In genomic region chr1:230381049-230381467, GRCh38 we compare ENCODE assay signal across 21 cellular contexts. TPM values are rescaled to one million over a fixed set of nuclear protein-coding genes. Genes with fewer than 3 reads are reported as not detected.
DNase-seq lines count a peak whose midpoint lies in the region; ATAC-seq, FAIRE-seq and TF ChIP-seq lines count a peak whose summit lies in the region.
"Had no signal": no experiment of that assay in that cellular context is flagged by ENCODE, and none has a peak within 500 bp of the region (broad histone marks: within the 10 kb centered on the region; RNA-seq: fewer than 3 reads in every experiment).

No MANE protein-coding gene starts in this region.

- H3K27me3 Mint-ChIP-seq in Calu3 (ENCODE audit: unreplicated experiment) (no peaks in the 10 kb centered on the region), immature natural killer cell (ENCODE audit: low read depth in 3 of 3) (peaks cover 0 to 4% (median 3%) of the 10 kb centered on the region in 3 donors)
- H3K27me3 Mint-ChIP-seq: type B pancreatic cell had no signal

- H3K4me1 Mint-ChIP-seq in Calu3 (ENCODE audit: low read depth, unreplicated experiment) (peaks cover 39% of the 10 kb centered on the region), immature natural killer cell (no peaks in the 10 kb centered on the region)

- ATAC-seq in pancreas = peak; percentile 80 to 86 (median 82)

- H3K9me3 ChIP-seq in pancreas = no peaks in the 10 kb centered on the region

- WGBS in pancreas, 2 donors = 27 to 37% methylated on average over 5 of the region's 5 CpGs

- DNase-seq in Calu3 = peak; percentile 13
- peak; percentile 84 for DNase-seq in NCI-H1694 treated with DMSO at 0.1 percent for 48 hours (lab: John Stamatoyannopoulos, UW)
- peak in 5 of 10 donors; percentile 58 to 70 (median 63) for DNase-seq in dorsolateral prefrontal cortex
- peak in 4 of 6 donors; percentile 47 to 76 (median 70) for DNase-seq in pancreas
- no peak for DNase-seq in immature natural killer cell
- no peak for DNase-seq in DMS53 treated with DMSO at 0.1 percent for 48 hours (lab: John Stamatoyannopoulos, UW; ENCODE audit: unreplicated experiment)
- DNase-seq in SW480 (ENCODE audit: low spot score) = no peak
- DNase-seq in activated CD4-positive, alpha-beta T cell treated with anti-CD3 and anti-CD28 coated beads for 48 hours = no peak
- DNase-seq: activated CD4-positive, alpha-beta T cell treated with anti-CD3 and anti-CD28 coated beads for 1 hour; activated effector memory CD4-positive, alpha-beta T cell treated with Interleukin-2 at 50 U/mL for 16 hours; COR-L47; effector CD8-positive, alpha-beta T cell; GDM1; left ventricle myocardium superior; NCI-H187 treated with DMSO at 0.1 percent for 48 hours; right cardiac atrium; stimulated activated naive CD4-positive, alpha-beta T cell had no signal

- TF ChIP-seq CTCF in Calu3 (IDR thresholded peaks at IDR 0.05; ENCODE audit: unreplicated experiment) (no peak), dorsolateral prefrontal cortex (IDR thresholded peaks at IDR 0.05 in 54 of 56, conservative IDR thresholded peaks at IDR 0.05 in 2 of 56; ENCODE audit: low read depth in 1 of 56, partially characterized antibody in 56 of 56) (no peak), pancreas (IDR thresholded peaks at IDR 0.05) (no peak)

- H3K36me3 Mint-ChIP-seq in Calu3 (ENCODE audit: insufficient read depth, unreplicated experiment) = peaks cover 19% of the 10 kb centered on the region
- H3K36me3 Mint-ChIP-seq in immature natural killer cell = peaks cover 0 to 8% (median 0%) of the 10 kb centered on the region in 3 donors

- H3K27ac Mint-ChIP-seq in Calu3 (ENCODE audit: unreplicated experiment) (peak overlapping the region; percentile 91), immature natural killer cell (no peak overlapping the region)

- FAIRE-seq in pancreas (lab: Jason Lieb, UNC) = no peak
- FAIRE-seq: HTR-8/SVneo had no signal

- CTCF ChIA-PET in Calu3 (lab: Charles Lee) = no interaction called here

- H3K27me3 ChIP-seq in dorsolateral prefrontal cortex (no peaks in the 10 kb centered on the region), pancreas (no peaks in the 10 kb centered on the region)
- H3K27me3 ChIP-seq: adrenal gland had no signal

- intact Hi-C loops in Calu3 (cut with micrococcal nuclease; ENCODE audit: unreplicated experiment) = no loop called here
- intact Hi-C loops in dorsolateral prefrontal cortex (cut with DNase I) = no loop called here
- intact Hi-C loops in pancreas (cut with DNase I) = no loop called here

- H3K4me3 ChIP-seq in dorsolateral prefrontal cortex (no peak overlapping the region), pancreas (peak overlapping the region in 1 of 4 donors; percentile 10)
- H3K4me3 ChIP-seq: adrenal gland, esophagus muscularis mucosa had no signal

- H3K27ac ChIP-seq in dorsolateral prefrontal cortex = peak overlapping the region in 48 of 59 donors; percentile 4 to 78 (median 54)
- H3K27ac ChIP-seq in pancreas = peak overlapping the region in 3 of 4 donors; percentile 68 to 79 (median 73)
- H3K27ac ChIP-seq: adrenal gland, esophagus muscularis mucosa had no signal

- H3K9me3 Mint-ChIP-seq in Calu3 (ENCODE audit: low read depth, unreplicated experiment) (peaks cover 7% of the 10 kb centered on the region), immature natural killer cell (peaks cover 0 to 10% (median 10%) of the 10 kb centered on the region in 6 donors)

- no peaks in the 10 kb centered on the region for H3K36me3 ChIP-seq in pancreas
- H3K36me3 ChIP-seq: adrenal gland, esophagus muscularis mucosa had no signal

- H3K4me3 Mint-ChIP-seq in Calu3 (ENCODE audit: low read depth, unreplicated experiment) = no peak overlapping the region
- H3K4me3 Mint-ChIP-seq in immature natural killer cell = no peak overlapping the region

- no TSS peak for BruUV-seq in Calu3 (replicated peaks; lab: Mats Ljungman, UMichigan)

- peaks cover 4 to 14% (median 10%) of the 10 kb centered on the region in 3 donors for H3K4me1 ChIP-seq in pancreas
- H3K4me1 ChIP-seq: adrenal gland, esophagus muscularis mucosa had no signal

RNA-seq across cellular contexts. Expression of gene PGBD5, which starts 45.1 kb away (rescaled TPM):
- total RNA-seq in Calu3 (2022) = 27.4 and 37.8 TPM in 2 replicates
- total RNA-seq in dorsolateral prefrontal cortex = 100 to 1,000 TPM in 40 of 120 experiments, 10 to 100 TPM in 80; 42.3 to 119 (median 92.1) TPM
- total RNA-seq in pancreas = 10 to 100 TPM in 4 of 6 donors, 1 to 10 TPM in 2; 6.2 to 17.2 (median 13.3) TPM
- polyA plus RNA-seq in pancreas = 1 to 10 TPM; 2.8 to 7.4 TPM
- not detected for polyA plus RNA-seq in immature natural killer cell

Comparison
In these comparisons a context has a peak if more than half of its experiments do, and no peak if none do; other contexts are left out.
1. DNase-seq: peak in Calu3 (single experiment), NCI-H1694 treated with DMSO at 0.1 percent for 48 hours (single experiment) and pancreas (4 of 6); none in immature natural killer cell (0 of 3), DMS53 treated with DMSO at 0.1 percent for 48 hours (single experiment), SW480 (single experiment) and activated CD4-positive, alpha-beta T cell treated with anti-CD3 and anti-CD28 coated beads for 48 hours (single experiment).